1 cellular context compared by ENCODE assay signal in genomic region chr10:69201045-69201444, GRCh38.
TF ChIP-seq lines count a peak whose summit lies in the region.

No MANE protein-coding gene starts in this region.

TF ChIP-seq in HEK293, 187 proteins besides CTCF, POLR2A, EP300 and RAD21 (continued from another document):
- peak; percentile 54 for TF ChIP-seq PRDM10 (tag by site-specific recombination; IDR thresholded peaks at IDR 0.05)
